In the genomic region with DNA sequence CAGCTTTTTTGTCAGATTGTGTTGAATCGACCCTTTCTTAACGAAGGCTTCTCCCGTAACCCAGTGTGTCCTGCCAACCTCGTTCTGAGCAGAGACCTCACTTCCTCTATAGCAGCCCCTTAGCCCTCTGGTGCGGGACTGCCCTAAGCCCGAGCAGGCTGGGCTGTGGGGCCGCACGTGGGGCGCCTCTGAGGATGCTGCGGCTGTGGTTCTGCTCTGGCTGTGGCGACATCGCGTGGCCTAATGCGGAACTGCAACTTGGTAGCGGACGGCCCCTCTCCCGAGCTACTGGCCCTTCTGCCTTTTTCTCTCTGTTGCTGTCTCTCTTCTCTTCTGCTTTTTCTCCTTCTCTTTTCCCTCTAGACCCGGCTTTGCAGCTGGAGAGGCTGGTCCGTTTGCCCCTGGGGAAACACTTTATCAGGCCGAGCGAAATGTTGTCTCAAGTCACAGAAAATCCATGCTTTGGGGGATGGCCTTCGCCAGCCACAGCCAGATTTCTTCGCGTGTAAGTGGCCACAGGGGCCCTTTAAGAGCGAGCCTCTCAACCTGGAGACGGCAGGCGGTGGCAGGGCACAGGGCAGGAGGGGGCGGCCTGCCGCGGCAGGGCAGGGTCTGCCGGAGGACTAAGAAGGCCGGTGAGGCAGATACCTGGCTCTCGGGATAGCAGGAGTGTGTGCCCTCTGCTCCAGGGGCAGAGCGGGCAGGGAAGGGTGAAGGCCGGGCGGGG, we compare ENCODE assay signal across 1 cellular context.
TF ChIP-seq lines count a peak whose summit lies in the region.

No MANE protein-coding gene starts in this region.

TF ChIP-seq in K562, 482 proteins besides CTCF, POLR2A, EP300 and RAD21 (continued from another document and continues in another):
- TF ChIP-seq, protein P1, sequence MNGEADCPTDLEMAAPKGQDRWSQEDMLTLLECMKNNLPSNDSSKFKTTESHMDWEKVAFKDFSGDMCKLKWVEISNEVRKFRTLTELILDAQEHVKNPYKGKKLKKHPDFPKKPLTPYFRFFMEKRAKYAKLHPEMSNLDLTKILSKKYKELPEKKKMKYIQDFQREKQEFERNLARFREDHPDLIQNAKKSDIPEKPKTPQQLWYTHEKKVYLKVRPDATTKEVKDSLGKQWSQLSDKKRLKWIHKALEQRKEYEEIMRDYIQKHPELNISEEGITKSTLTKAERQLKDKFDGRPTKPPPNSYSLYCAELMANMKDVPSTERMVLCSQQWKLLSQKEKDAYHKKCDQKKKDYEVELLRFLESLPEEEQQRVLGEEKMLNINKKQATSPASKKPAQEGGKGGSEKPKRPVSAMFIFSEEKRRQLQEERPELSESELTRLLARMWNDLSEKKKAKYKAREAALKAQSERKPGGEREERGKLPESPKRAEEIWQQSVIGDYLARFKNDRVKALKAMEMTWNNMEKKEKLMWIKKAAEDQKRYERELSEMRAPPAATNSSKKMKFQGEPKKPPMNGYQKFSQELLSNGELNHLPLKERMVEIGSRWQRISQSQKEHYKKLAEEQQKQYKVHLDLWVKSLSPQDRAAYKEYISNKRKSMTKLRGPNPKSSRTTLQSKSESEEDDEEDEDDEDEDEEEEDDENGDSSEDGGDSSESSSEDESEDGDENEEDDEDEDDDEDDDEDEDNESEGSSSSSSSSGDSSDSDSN (IDR thresholded peaks at IDR 0.05; ENCODE audit: borderline replicate concordance in 1 of 2, low read depth in 2 of 2, low read length in 2 of 2), result peak in 1 of 2 experiments; percentile 61; a peak in 1 of 4 replicates
- no peak for TF ChIP-seq BRF2 (IDR thresholded peaks at IDR 0.05; ENCODE audit: borderline replicate concordance, insufficient read depth, insufficient read length)
- no peak for TF ChIP-seq ZNF224 (CRISPR knock-in tag; IDR thresholded peaks at IDR 0.05)
- TF ChIP-seq NRF1 (conservative IDR thresholded peaks at IDR 0.05 in 1 of 2, IDR thresholded peaks at IDR 0.05 in 1 of 2), result no peak
- TF ChIP-seq SOX6 (IDR thresholded peaks at IDR 0.05), result no peak
- TF ChIP-seq SIN3B (IDR thresholded peaks at IDR 0.05; ENCODE audit: low read depth), result no peak
- TF ChIP-seq, protein P2, sequence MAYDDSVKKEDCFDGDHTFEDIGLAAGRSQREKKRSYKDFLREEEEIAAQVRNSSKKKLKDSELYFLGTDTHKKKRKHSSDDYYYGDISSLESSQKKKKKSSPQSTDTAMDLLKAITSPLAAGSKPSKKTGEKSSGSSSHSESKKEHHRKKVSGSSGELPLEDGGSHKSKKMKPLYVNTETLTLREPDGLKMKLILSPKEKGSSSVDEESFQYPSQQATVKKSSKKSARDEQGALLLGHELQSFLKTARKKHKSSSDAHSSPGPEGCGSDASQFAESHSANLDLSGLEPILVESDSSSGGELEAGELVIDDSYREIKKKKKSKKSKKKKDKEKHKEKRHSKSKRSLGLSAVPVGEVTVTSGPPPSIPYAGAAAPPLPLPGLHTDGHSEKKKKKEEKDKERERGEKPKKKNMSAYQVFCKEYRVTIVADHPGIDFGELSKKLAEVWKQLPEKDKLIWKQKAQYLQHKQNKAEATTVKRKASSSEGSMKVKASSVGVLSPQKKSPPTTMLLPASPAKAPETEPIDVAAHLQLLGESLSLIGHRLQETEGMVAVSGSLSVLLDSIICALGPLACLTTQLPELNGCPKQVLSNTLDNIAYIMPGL (CRISPR knock-in tag; IDR thresholded peaks at IDR 0.05), result no peak
- no peak for TF ChIP-seq NCOA6 (IDR thresholded peaks at IDR 0.05)
- peak; percentile 88 for TF ChIP-seq SMC3 (conservative IDR thresholded peaks at IDR 0.05; ENCODE audit: insufficient read depth, low read depth, low read length)
- peak; percentile 88 for TF ChIP-seq MYC (IDR thresholded peaks at IDR 0.05; ENCODE audit: low read depth, low read length)
- no peak for TF ChIP-seq MYC (CRISPR knock-in tag; IDR thresholded peaks at IDR 0.05; ENCODE audit: borderline replicate concordance, low read depth)
- no peak for TF ChIP-seq NFE2 (IDR thresholded peaks at IDR 0.05; ENCODE audit: low read depth)
- TF ChIP-seq ZSCAN32 (CRISPR knock-in tag; IDR thresholded peaks at IDR 0.05), result no peak
- TF ChIP-seq BRF1 (IDR thresholded peaks at IDR 0.05; ENCODE audit: borderline replicate concordance, extremely low read depth, insufficient read length), result no peak
- peak; percentile 37; the same call in 1 of the 2 replicates for TF ChIP-seq JUND (IDR thresholded peaks at IDR 0.05; ENCODE audit: borderline replicate concordance, low read depth, low read length)
- no peak for TF ChIP-seq JUND (tag; IDR thresholded peaks at IDR 0.05; ENCODE audit: borderline replicate concordance, low read depth, low read length)
- TF ChIP-seq SLC30A9 (CRISPR knock-in tag; IDR thresholded peaks at IDR 0.05), result no peak
- TF ChIP-seq DMBX1 (CRISPR knock-in tag; IDR thresholded peaks at IDR 0.05; ENCODE audit: borderline replicate concordance), result no peak
- no peak for TF ChIP-seq ATF2 (CRISPR knock-in tag; IDR thresholded peaks at IDR 0.05)
- TF ChIP-seq, protein P3, sequence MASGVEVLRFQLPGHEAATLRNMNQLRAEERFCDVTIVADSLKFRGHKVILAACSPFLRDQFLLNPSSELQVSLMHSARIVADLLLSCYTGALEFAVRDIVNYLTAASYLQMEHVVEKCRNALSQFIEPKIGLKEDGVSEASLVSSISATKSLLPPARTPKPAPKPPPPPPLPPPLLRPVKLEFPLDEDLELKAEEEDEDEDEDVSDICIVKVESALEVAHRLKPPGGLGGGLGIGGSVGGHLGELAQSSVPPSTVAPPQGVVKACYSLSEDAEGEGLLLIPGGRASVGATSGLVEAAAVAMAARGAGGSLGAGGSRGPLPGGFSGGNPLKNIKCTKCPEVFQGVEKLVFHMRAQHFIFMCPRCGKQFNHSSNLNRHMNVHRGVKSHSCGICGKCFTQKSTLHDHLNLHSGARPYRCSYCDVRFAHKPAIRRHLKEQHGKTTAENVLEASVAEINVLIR (CRISPR knock-in tag; IDR thresholded peaks at IDR 0.05), result no peak
- TF ChIP-seq ZNF12 (CRISPR knock-in tag; IDR thresholded peaks at IDR 0.05), result no peak
- TF ChIP-seq STAG1 (CRISPR knock-in tag; IDR thresholded peaks at IDR 0.05; ENCODE audit: borderline replicate concordance), result peak; percentile 47; the same call in 1 of the 2 replicates
- TF ChIP-seq ETV6 (IDR thresholded peaks at IDR 0.05; ENCODE audit: borderline replicate concordance in 1 of 2, low read depth in 2 of 2, low read length in 1 of 2), result no peak
- no peak for TF ChIP-seq ETV6 (CRISPR knock-in tag; IDR thresholded peaks at IDR 0.05; ENCODE audit: borderline replicate concordance)
- TF ChIP-seq CTBP1 (IDR thresholded peaks at IDR 0.05; ENCODE audit: borderline replicate concordance), result peak; percentile 31; the same call in 1 of the 2 replicates
- no peak for TF ChIP-seq NBN (IDR thresholded peaks at IDR 0.05; ENCODE audit: low read depth)
- no peak for TF ChIP-seq JUNB (CRISPR knock-in tag; conservative IDR thresholded peaks at IDR 0.05)
- no peak for TF ChIP-seq CBFB (CRISPR knock-in tag; IDR thresholded peaks at IDR 0.05)
- no peak for TF ChIP-seq ZZZ3 (IDR thresholded peaks at IDR 0.05)
- TF ChIP-seq, protein P4, sequence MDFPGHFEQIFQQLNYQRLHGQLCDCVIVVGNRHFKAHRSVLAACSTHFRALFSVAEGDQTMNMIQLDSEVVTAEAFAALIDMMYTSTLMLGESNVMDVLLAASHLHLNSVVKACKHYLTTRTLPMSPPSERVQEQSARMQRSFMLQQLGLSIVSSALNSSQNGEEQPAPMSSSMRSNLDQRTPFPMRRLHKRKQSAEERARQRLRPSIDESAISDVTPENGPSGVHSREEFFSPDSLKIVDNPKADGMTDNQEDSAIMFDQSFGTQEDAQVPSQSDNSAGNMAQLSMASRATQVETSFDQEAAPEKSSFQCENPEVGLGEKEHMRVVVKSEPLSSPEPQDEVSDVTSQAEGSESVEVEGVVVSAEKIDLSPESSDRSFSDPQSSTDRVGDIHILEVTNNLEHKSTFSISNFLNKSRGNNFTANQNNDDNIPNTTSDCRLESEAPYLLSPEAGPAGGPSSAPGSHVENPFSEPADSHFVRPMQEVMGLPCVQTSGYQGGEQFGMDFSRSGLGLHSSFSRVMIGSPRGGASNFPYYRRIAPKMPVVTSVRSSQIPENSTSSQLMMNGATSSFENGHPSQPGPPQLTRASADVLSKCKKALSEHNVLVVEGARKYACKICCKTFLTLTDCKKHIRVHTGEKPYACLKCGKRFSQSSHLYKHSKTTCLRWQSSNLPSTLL (IDR thresholded peaks at IDR 0.05), result no peak
- TF ChIP-seq MAZ (CRISPR knock-in tag; conservative IDR thresholded peaks at IDR 0.05 in 1 of 2, IDR thresholded peaks at IDR 0.05 in 1 of 2), result no peak
- peak in 1 of 2 experiments; percentile 60 for TF ChIP-seq E2F6 (IDR thresholded peaks at IDR 0.05; ENCODE audit: borderline replicate concordance in 1 of 2, extremely low read depth in 1 of 2, insufficient read depth in 1 of 2, insufficient read length in 1 of 2, low read depth in 1 of 2, low read length in 1 of 2, poor library complexity in 1 of 2, severe bottlenecking in 1 of 2)
- peak; percentile 44; the same call in 1 of the 2 replicates for TF ChIP-seq ESRRA (IDR thresholded peaks at IDR 0.05; ENCODE audit: borderline replicate concordance, low read depth)
- TF ChIP-seq FOS (IDR thresholded peaks at IDR 0.05; ENCODE audit: extremely low read depth, insufficient read length), result no peak
- no peak for TF ChIP-seq FOXK2 (conservative IDR thresholded peaks at IDR 0.05 in 1 of 2, IDR thresholded peaks at IDR 0.05 in 1 of 2; ENCODE audit: low read depth in 2 of 2)
- TF ChIP-seq HDAC6 (IDR thresholded peaks at IDR 0.05; ENCODE audit: low read depth, low read length), result no peak
- no peak for TF ChIP-seq CAMTA2 (CRISPR knock-in tag; conservative IDR thresholded peaks at IDR 0.05)
- TF ChIP-seq, protein P5, sequence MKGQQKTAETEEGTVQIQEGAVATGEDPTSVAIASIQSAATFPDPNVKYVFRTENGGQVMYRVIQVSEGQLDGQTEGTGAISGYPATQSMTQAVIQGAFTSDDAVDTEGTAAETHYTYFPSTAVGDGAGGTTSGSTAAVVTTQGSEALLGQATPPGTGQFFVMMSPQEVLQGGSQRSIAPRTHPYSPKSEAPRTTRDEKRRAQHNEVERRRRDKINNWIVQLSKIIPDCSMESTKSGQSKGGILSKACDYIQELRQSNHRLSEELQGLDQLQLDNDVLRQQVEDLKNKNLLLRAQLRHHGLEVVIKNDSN (CRISPR knock-in tag; IDR thresholded peaks at IDR 0.05), result peak; percentile 76
- TF ChIP-seq KAT8 (IDR thresholded peaks at IDR 0.05; ENCODE audit: low read depth), result no peak
- peak; percentile 29; the same call in 1 of the 2 replicates for TF ChIP-seq ZNF384 (IDR thresholded peaks at IDR 0.05; ENCODE audit: low read depth, low read length)
- no peak for TF ChIP-seq ZNF121 (CRISPR knock-in tag; conservative IDR thresholded peaks at IDR 0.05)
- TF ChIP-seq OTX1 (CRISPR knock-in tag; IDR thresholded peaks at IDR 0.05), result no peak
- no peak for TF ChIP-seq TBL1XR1 (IDR thresholded peaks at IDR 0.05; ENCODE audit: low read length in 2 of 2)
- no peak for TF ChIP-seq CHCHD3 (CRISPR knock-in tag; IDR thresholded peaks at IDR 0.05)
- TF ChIP-seq WHSC1 (IDR thresholded peaks at IDR 0.05; ENCODE audit: low read length), result no peak
- TF ChIP-seq, protein P6, sequence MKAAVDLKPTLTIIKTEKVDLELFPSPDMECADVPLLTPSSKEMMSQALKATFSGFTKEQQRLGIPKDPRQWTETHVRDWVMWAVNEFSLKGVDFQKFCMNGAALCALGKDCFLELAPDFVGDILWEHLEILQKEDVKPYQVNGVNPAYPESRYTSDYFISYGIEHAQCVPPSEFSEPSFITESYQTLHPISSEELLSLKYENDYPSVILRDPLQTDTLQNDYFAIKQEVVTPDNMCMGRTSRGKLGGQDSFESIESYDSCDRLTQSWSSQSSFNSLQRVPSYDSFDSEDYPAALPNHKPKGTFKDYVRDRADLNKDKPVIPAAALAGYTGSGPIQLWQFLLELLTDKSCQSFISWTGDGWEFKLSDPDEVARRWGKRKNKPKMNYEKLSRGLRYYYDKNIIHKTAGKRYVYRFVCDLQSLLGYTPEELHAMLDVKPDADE (conservative IDR thresholded peaks at IDR 0.05; ENCODE audit: control insufficient read depth, low read depth, low read length), result no peak
